8 cellular contexts compared by ENCODE assay signal in genomic region chr15:99424978-99425665, GRCh38.
A peak's percentile ranks its signal among the peaks of the same experiment; 100 is the strongest.
DNase-seq lines count a peak whose midpoint lies in the region; ATAC-seq and TF ChIP-seq lines count a peak whose summit lies in the region.

No MANE protein-coding gene starts in this region.

- H3K27ac ChIP-seq in Panc1 (ENCODE audit: low read length) (no peak overlapping the region), right cardiac atrium (ENCODE audit: low read length) (peak overlapping the region; percentile 97), endodermal cell (ENCODE audit: low read depth, low read length) (no peak overlapping the region)

- peak overlapping the region; percentile 22 for H3K4me3 Mint-ChIP-seq in activated naive CD8-positive, alpha-beta T cell treated with anti-CD3 and anti-CD28 coated beads for 36 hours
- no peak overlapping the region for H3K4me3 Mint-ChIP-seq in endodermal cell

- H3K9me3 ChIP-seq in Panc1 (ENCODE audit: control insufficient read depth, insufficient read depth, low read depth, low read length) (no peaks in the 10 kb centered on the region), right cardiac atrium (ENCODE audit: control insufficient read depth, low read length) (no peaks in the 10 kb centered on the region), endodermal cell (ENCODE audit: control insufficient read depth, low read length) (peaks cover 6% of the 10 kb centered on the region)

- no peaks in the 10 kb centered on the region for H3K27me3 Mint-ChIP-seq in activated naive CD8-positive, alpha-beta T cell treated with anti-CD3 and anti-CD28 coated beads for 36 hours
- H3K27me3 Mint-ChIP-seq in endodermal cell (ENCODE audit: insufficient read depth): no peaks in the 10 kb centered on the region

- CTCF ChIA-PET in Panc1 (lab: Charles Lee): no interaction called here

- H3K4me1 Mint-ChIP-seq in activated naive CD8-positive, alpha-beta T cell treated with anti-CD3 and anti-CD28 coated beads for 36 hours: peaks cover 58% of the 10 kb centered on the region
- H3K4me1 Mint-ChIP-seq in endodermal cell: peaks cover 3% of the 10 kb centered on the region

- H3K4me1 ChIP-seq in Panc1 (ENCODE audit: control insufficient read depth, insufficient read depth, low read length): no peaks in the 10 kb centered on the region
- H3K4me1 ChIP-seq in right cardiac atrium (ENCODE audit: control insufficient read depth, insufficient read depth, low read length): peaks cover 10% of the 10 kb centered on the region
- no peaks in the 10 kb centered on the region for H3K4me1 ChIP-seq in endodermal cell (ENCODE audit: control insufficient read depth, insufficient read depth, low read length)

- ATAC-seq in Panc1 (peak; percentile 32; the same call in 1 of the 2 replicates), right cardiac atrium (peak; percentile 88 to 96)

- H3K36me3 Mint-ChIP-seq in activated naive CD8-positive, alpha-beta T cell treated with anti-CD3 and anti-CD28 coated beads for 36 hours: peaks cover 1% of the 10 kb centered on the region
- no peaks in the 10 kb centered on the region for H3K36me3 Mint-ChIP-seq in endodermal cell (ENCODE audit: low read depth)

- in situ Hi-C loops in Panc1 (cut with HindIII; ENCODE audit: low pct_unique_long_range_greater_than_20kb, low sequenced_read_pairs): no loop called here

- H3K9me3 Mint-ChIP-seq in activated naive CD8-positive, alpha-beta T cell treated with anti-CD3 and anti-CD28 coated beads for 36 hours: no peaks in the 10 kb centered on the region
- H3K9me3 Mint-ChIP-seq in endodermal cell: peaks cover 11% of the 10 kb centered on the region

- no peak overlapping the region for H3K9ac ChIP-seq in endodermal cell (ENCODE audit: extremely low read depth, low read length, poor library complexity, severe bottlenecking)

- H3K27me3 ChIP-seq in Panc1 (ENCODE audit: control insufficient read depth, insufficient read depth, low read length) (no peaks in the 10 kb centered on the region), right cardiac atrium (ENCODE audit: control insufficient read depth, insufficient read depth) (no peaks in the 10 kb centered on the region), endodermal cell (ENCODE audit: control insufficient read depth, insufficient read depth, low read length, poor library complexity, severe bottlenecking) (no peaks in the 10 kb centered on the region)

- no TSS peak for BruUV-seq in Panc1 (replicated peaks; lab: Mats Ljungman, UMichigan)

- TF ChIP-seq CTCF in HFF-Myc (IDR thresholded peaks at IDR 0.05; ENCODE audit: low read depth, low read length, missing control alignments) (no peak), Panc1 (IDR thresholded peaks at IDR 0.05) (no peak), endodermal cell (conservative IDR thresholded peaks at IDR 0.05) (no peak)

- H3K27ac Mint-ChIP-seq in activated naive CD8-positive, alpha-beta T cell treated with anti-CD3 and anti-CD28 coated beads for 36 hours: peak overlapping the region; percentile 87
- no peak overlapping the region for H3K27ac Mint-ChIP-seq in endodermal cell

- DNase-seq in COLO829 (ENCODE audit: low spot score) (peak; percentile 94), HFF-Myc (ENCODE audit: extremely low read depth, low read depth) (peak; percentile 52), Panc1 (ENCODE audit: low read depth, low spot score) (no peak), right cardiac atrium (peak; percentile 53 to 82 (median 69)), cerebellum (ENCODE audit: low spot score) (no peak), endodermal cell (no peak)
- peak; percentile 70 for DNase-seq in activated naive CD8-positive, alpha-beta T cell treated with anti-CD3 and anti-CD28 coated beads for 36 hours
- DNase-seq in stimulated activated CD4-positive, alpha-beta T cell treated with anti-CD3 and anti-CD28 coated beads, Interleukin-2, amount 100 ng/mL, for 24 hours: peak; percentile 57 to 67

- 40% methylated on average over 16 of the region's 16 CpGs for WGBS in right cardiac atrium
- WGBS in endodermal cell (ENCODE audit: insufficient coverage in 1 of 2, insufficient read length in 1 of 2), 2 experiments: 88 to 90% methylated on average over 7 to 16 of the region's 16 CpGs

- H3K36me3 ChIP-seq in Panc1 (ENCODE audit: control insufficient read depth, insufficient read depth, low read length): no peaks in the 10 kb centered on the region
- no peaks in the 10 kb centered on the region for H3K36me3 ChIP-seq in endodermal cell (ENCODE audit: control insufficient read depth, insufficient read depth, low read length)

- intact Hi-C loops in Panc1 (cut with micrococcal nuclease; ENCODE audit: unreplicated experiment) (no loop called here), right cardiac atrium (cut with DNase I) (loop anchor here in 2 of 4 donors (10.0 kb wide), 1 partner anchor 140 kb away; the partner anchor contains the start of gene MEF2A (in 2 of the 2))

- POLR2A ChIA-PET in Panc1 (lab: Charles Lee): no interaction called here

- H3K4me3 ChIP-seq in HFF-Myc (replicated peaks; ENCODE audit: low read depth, low read length): no peak overlapping the region
- H3K4me3 ChIP-seq in Panc1 (ENCODE audit: low read depth in 2 of 2, low read length in 2 of 2): no peak overlapping the region
- no peak overlapping the region for H3K4me3 ChIP-seq in right cardiac atrium (ENCODE audit: low read length)
- no peak overlapping the region for H3K4me3 ChIP-seq in endodermal cell (ENCODE audit: low read length)

Comparison
In these comparisons a context has a peak if more than half of its experiments do, and no peak if none do; other contexts are left out.
1. DNase-seq: peak in COLO829 (single experiment), HFF-Myc (single experiment), activated naive CD8-positive, alpha-beta T cell treated with anti-CD3 and anti-CD28 coated beads for 36 hours (single experiment), right cardiac atrium (3 of 3) and stimulated activated CD4-positive, alpha-beta T cell treated with anti-CD3 and anti-CD28 coated beads, Interleukin-2, amount 100 ng/mL, for 24 hours (2 of 2); none in Panc1 (single experiment), cerebellum (single experiment) and endodermal cell (single experiment).